8 cellular contexts compared by ENCODE assay signal in the genomic region with DNA sequence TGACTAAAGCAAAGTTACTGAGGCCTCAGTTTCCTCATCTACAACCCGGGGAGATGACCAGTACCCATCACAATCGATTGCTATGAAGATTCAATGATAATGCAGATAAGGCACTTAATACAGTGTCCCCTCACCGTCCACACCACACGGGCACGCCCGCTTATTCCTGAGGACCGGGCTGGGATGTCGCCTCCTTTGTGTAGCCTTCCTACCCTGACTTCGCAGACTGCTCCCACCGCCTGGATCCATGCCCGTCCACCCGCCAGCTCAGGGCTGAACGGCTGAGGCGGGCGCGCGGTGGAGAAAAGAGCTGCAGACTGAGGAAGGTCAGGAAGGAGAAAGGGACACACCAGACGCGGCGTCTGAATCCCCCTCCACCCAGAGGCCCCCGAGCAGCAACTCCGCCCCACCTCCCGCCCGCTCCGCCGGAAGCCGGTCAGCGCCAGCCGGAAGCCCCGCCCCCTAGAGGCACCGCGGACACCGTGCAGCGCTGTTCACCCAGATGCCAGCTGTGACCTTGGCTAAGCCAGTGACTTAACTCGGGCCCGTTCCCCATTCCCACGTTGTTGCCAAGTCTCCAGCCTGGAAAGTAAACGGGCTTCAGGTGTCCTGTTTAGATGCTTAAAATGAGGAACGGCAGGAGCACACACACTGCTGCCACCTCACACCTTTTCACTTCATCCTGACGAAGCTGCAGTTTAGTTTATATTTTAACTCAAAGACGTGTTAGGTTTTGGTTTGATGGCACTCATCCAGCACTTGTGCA.
DNase-seq lines count a peak whose midpoint lies in the region; ATAC-seq and TF ChIP-seq lines count a peak whose summit lies in the region.

Gene KRABD2, minus strand, starts transcription at position 403 of the 766 bp plus-strand sequence.

- POLR2A ChIA-PET in activated naive CD8-positive, alpha-beta T cell treated with anti-CD3 and anti-CD28 coated beads, Interleukin-2, amount 10 ng/mL, durations not matched to agents 7 days and 5 days (lab: Charles Lee), result interaction anchor here (0.8 to 1.8 kb wide), 8 partner anchors 15 to 166 kb away, joined by 3 to 10 read pairs (median 4); partner anchors contain the start of genes AURKB, NDEL1, ODF4 and SLC25A35

- peak; percentile 92 for DNase-seq in EL
- DNase-seq in H7, result peak; percentile 99
- DNase-seq in NAMALWA (ENCODE audit: low spot score), result peak; percentile 77
- DNase-seq in SKM-1 treated with dmso at 0.1 percent for 144 hours (lab: John Stamatoyannopoulos, UW; ENCODE audit: unreplicated experiment), result peak; percentile 45
- DNase-seq in activated naive CD8-positive, alpha-beta T cell treated with anti-CD3 and anti-CD28 coated beads, Interleukin-2, amount 10 ng/mL, durations not matched to agents 7 days and 5 days, result peak; percentile 92
- peak; percentile 94 for DNase-seq in Right ventricle myocardium superior
- DNase-seq in ovary, result peak; percentile 86 to 92 (median 91)

- peak within 1 kb of the TSS; percentile 54 for H3K4me3 ChIP-seq in H7 (ENCODE audit: insufficient read depth, low read depth, low read length)
- peak within 1 kb of the TSS; percentile 63 for H3K4me3 ChIP-seq in ovary
- peak within 1 kb of the TSS; percentile 73 for H3K4me3 ChIP-seq in thymus (ENCODE audit: low read length)

- H3K36me3 Mint-ChIP-seq in activated naive CD8-positive, alpha-beta T cell treated with anti-CD3 and anti-CD28 coated beads, Interleukin-2, amount 10 ng/mL, durations not matched to agents 7 days and 5 days, result peaks cover 23% of the 10 kb centered on the region

- peak; percentile 51 for TF ChIP-seq POLR2A in ovary (IDR thresholded peaks at IDR 0.05)

- peak; percentile 99 for ATAC-seq in activated naive CD8-positive, alpha-beta T cell treated with anti-CD3 and anti-CD28 coated beads, Interleukin-2, amount 10 ng/mL, durations not matched to agents 7 days and 5 days (ENCODE audit: low read depth)
- peak; percentile 99 for ATAC-seq in Right ventricle myocardium superior (ENCODE audit: poor library complexity)

- H3K9me3 ChIP-seq in ovary, result no peaks in the 10 kb centered on the region
- no peaks in the 10 kb centered on the region for H3K9me3 ChIP-seq in thymus (ENCODE audit: control insufficient read depth)

- intact Hi-C loops in Right ventricle myocardium superior (cut with DNase I), result no loop called here
- intact Hi-C loops in ovary (cut with DNase I), result no loop called here

- 1% methylated on average over 39 to 41 of the region's 41 CpGs for WGBS in ovary, 3 donors
- 5% methylated on average over 41 of the region's 41 CpGs for WGBS in thymus

- no peaks in the 10 kb centered on the region for H3K27me3 Mint-ChIP-seq in activated naive CD8-positive, alpha-beta T cell treated with anti-CD3 and anti-CD28 coated beads, Interleukin-2, amount 10 ng/mL, durations not matched to agents 7 days and 5 days

- H3K4me3 Mint-ChIP-seq in activated naive CD8-positive, alpha-beta T cell treated with anti-CD3 and anti-CD28 coated beads, Interleukin-2, amount 10 ng/mL, durations not matched to agents 7 days and 5 days, result peak within 1 kb of the TSS; percentile 92

- H3K27ac ChIP-seq in ovary, result peak within 1 kb of the TSS; percentile 27 to 64
- H3K27ac ChIP-seq in thymus (ENCODE audit: low read depth), result peak within 1 kb of the TSS; percentile 93

- H3K36me3 ChIP-seq in H7 (replicated peaks; ENCODE audit: control insufficient read depth, insufficient read depth, low read length) (peaks cover 35% of the 10 kb centered on the region), ovary (no peaks in the 10 kb centered on the region), thymus (ENCODE audit: control insufficient read depth, insufficient read depth) (peaks cover 25% of the 10 kb centered on the region)

- H3K4me1 ChIP-seq in ovary (ENCODE audit: insufficient read depth) (peaks cover 13% of the 10 kb centered on the region), thymus (ENCODE audit: control insufficient read depth, insufficient read depth, low read length) (peaks cover 20% of the 10 kb centered on the region)

- no peaks in the 10 kb centered on the region for H3K27me3 ChIP-seq in H7 (ENCODE audit: control insufficient read depth, insufficient read depth, low read length)
- H3K27me3 ChIP-seq in ovary, result no peaks in the 10 kb centered on the region
- H3K27me3 ChIP-seq in thymus (ENCODE audit: control insufficient read depth, insufficient read depth), result no peaks in the 10 kb centered on the region

- H3K27ac Mint-ChIP-seq in activated naive CD8-positive, alpha-beta T cell treated with anti-CD3 and anti-CD28 coated beads, Interleukin-2, amount 10 ng/mL, durations not matched to agents 7 days and 5 days, result peak within 1 kb of the TSS; percentile 82

- H3K4me1 Mint-ChIP-seq in activated naive CD8-positive, alpha-beta T cell treated with anti-CD3 and anti-CD28 coated beads, Interleukin-2, amount 10 ng/mL, durations not matched to agents 7 days and 5 days, result peaks cover 43% of the 10 kb centered on the region

- TF ChIP-seq CTCF in ovary (IDR thresholded peaks at IDR 0.05), result peak in 2 of 3 donors; percentile 19 to 29

- no peak for TF ChIP-seq EP300 in ovary (IDR thresholded peaks at IDR 0.05)

- H3K9me3 Mint-ChIP-seq in activated naive CD8-positive, alpha-beta T cell treated with anti-CD3 and anti-CD28 coated beads, Interleukin-2, amount 10 ng/mL, durations not matched to agents 7 days and 5 days, result no peaks in the 10 kb centered on the region

Comparison
In these comparisons a context has a peak if more than half of its experiments do, and no peak if none do; other contexts are left out.
1. Peak in every context shown above with its lines: DNase-seq, ATAC-seq, H3K4me3 ChIP-seq and H3K27ac ChIP-seq.
2. DNase-seq: peak in every context shown above with its lines; median percentile 99 in H7; 94 in Right ventricle myocardium superior; 92 in EL; 92 in activated naive CD8-positive, alpha-beta T cell treated with anti-CD3 and anti-CD28 coated beads, Interleukin-2, amount 10 ng/mL, durations not matched to agents 7 days and 5 days; 91 in ovary; 77 in NAMALWA; 45 in SKM-1 treated with dmso at 0.1 percent for 144 hours.